In the genomic region with DNA sequence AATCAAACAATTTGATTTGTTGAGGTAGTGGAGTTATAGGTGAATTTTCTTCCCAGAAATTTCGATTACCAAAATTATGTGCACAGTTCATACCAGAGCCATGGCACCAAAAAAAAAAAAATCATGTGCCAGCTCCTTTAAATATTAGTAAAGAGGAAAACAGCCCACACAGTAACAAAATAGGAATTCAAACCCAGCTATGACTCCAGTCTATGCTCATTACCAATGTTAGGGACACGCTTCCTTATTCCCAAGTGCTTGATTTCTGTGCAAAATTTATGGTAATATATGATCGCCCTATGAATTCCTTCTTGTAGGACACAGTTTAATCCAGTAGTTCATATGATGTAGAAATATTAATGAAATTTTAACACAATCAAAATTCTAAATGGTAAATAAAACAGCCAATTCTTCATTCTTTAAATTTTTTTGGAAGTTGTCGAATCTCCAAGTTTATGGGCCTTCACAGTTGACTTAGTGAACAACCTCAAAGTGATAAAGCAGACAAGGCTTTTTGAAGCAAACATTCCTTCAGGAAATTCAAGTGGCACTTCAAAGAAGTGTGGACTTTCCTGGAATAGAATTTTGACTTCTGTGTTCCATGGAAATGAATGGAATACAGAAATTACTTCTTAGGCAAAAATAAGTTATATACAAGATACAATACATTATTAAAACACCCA, we compare ENCODE assay signal across 11 cellular contexts. TPM values are rescaled to one million over a fixed set of nuclear protein-coding genes. Genes with fewer than 3 reads are reported as not detected.
DNase-seq lines count a peak whose midpoint lies in the region; ATAC-seq, FAIRE-seq and TF ChIP-seq lines count a peak whose summit lies in the region.
"Had no signal": no experiment of that assay in that cellular context is flagged by ENCODE, and none has a peak within 500 bp of the region (broad histone marks: within the 10 kb centered on the region; RNA-seq: fewer than 3 reads in every experiment).

No MANE protein-coding gene starts in this region.

- no peak overlapping the region for H3K27ac ChIP-seq in astrocyte (ENCODE audit: low read depth, low read length)
- H3K27ac ChIP-seq in keratinocyte (ENCODE audit: control insufficient read depth, insufficient read depth, low read length): peak overlapping the region; percentile 83
- no peak overlapping the region for H3K27ac ChIP-seq in suprapubic skin

- no peaks in the 10 kb centered on the region for H3K27me3 ChIP-seq in astrocyte (ENCODE audit: insufficient read depth, low read length)
- H3K27me3 ChIP-seq in keratinocyte (ENCODE audit: control insufficient read depth, extremely low read depth, insufficient read depth, low read length): no peaks in the 10 kb centered on the region
- no peaks in the 10 kb centered on the region for H3K27me3 ChIP-seq in suprapubic skin

- H3K9me3 ChIP-seq in astrocyte (ENCODE audit: insufficient read depth, low read depth, low read length) (no peaks in the 10 kb centered on the region), keratinocyte (ENCODE audit: control insufficient read depth, low read depth, low read length) (no peaks in the 10 kb centered on the region), suprapubic skin (no peaks in the 10 kb centered on the region)

- peaks cover 64% of the 10 kb centered on the region for H4K20me1 ChIP-seq in astrocyte (ENCODE audit: insufficient read depth, low read length)
- peaks cover 9% of the 10 kb centered on the region for H4K20me1 ChIP-seq in keratinocyte (ENCODE audit: control insufficient read depth, extremely low read depth, insufficient read depth, low read length)

- H3K9me3 Mint-ChIP-seq in activated naive CD4-positive, alpha-beta T cell treated with anti-CD3 and anti-CD28 coated beads, Interleukin-2, amount 50 U/mL, for 24 hours: no peaks in the 10 kb centered on the region
- H3K9me3 Mint-ChIP-seq in activated naive CD4-positive, alpha-beta T cell treated with anti-CD3 and anti-CD28 coated beads, Interleukin-2, amount 50 U/mL, for 72 hours: no peaks in the 10 kb centered on the region
- H3K9me3 Mint-ChIP-seq in astrocyte (ENCODE audit: unreplicated experiment): no peaks in the 10 kb centered on the region
- H3K9me3 Mint-ChIP-seq: activated CD4-positive, alpha-beta memory T cell treated with anti-CD3 and anti-CD28 coated beads for 36 hours had no signal

- H3K4me3 ChIP-seq in astrocyte (ENCODE audit: insufficient read depth, low read depth, low read length) (peak overlapping the region; percentile 80), keratinocyte (ENCODE audit: control insufficient read depth in 2 of 3, extremely low read depth in 1 of 3, insufficient read depth in 2 of 3, low read depth in 1 of 3, low read length in 3 of 3) (peak overlapping the region; percentile 74 to 97 (median 80)), suprapubic skin (peak overlapping the region; percentile 81)

- peaks cover 4% of the 10 kb centered on the region for H3K36me3 Mint-ChIP-seq in activated naive CD4-positive, alpha-beta T cell treated with anti-CD3 and anti-CD28 coated beads, Interleukin-2, amount 50 U/mL, for 24 hours
- peaks cover 0 to 17% of the 10 kb centered on the region in 2 donors for H3K36me3 Mint-ChIP-seq in activated naive CD4-positive, alpha-beta T cell treated with anti-CD3 and anti-CD28 coated beads, Interleukin-2, amount 50 U/mL, for 72 hours
- H3K36me3 Mint-ChIP-seq in astrocyte (ENCODE audit: low read depth, unreplicated experiment): peaks cover 12% of the 10 kb centered on the region

- H3K4me3 Mint-ChIP-seq in activated naive CD4-positive, alpha-beta T cell treated with anti-CD3 and anti-CD28 coated beads, Interleukin-2, amount 50 U/mL, for 24 hours: peak overlapping the region; percentile 33
- H3K4me3 Mint-ChIP-seq in astrocyte (ENCODE audit: unreplicated experiment): peak overlapping the region; percentile 97

- no peak overlapping the region for H3K27ac Mint-ChIP-seq in activated naive CD4-positive, alpha-beta T cell treated with anti-CD3 and anti-CD28 coated beads, Interleukin-2, amount 50 U/mL, for 24 hours
- H3K27ac Mint-ChIP-seq in activated naive CD4-positive, alpha-beta T cell treated with anti-CD3 and anti-CD28 coated beads, Interleukin-2, amount 50 U/mL, for 72 hours: no peak overlapping the region
- H3K27ac Mint-ChIP-seq in astrocyte (ENCODE audit: unreplicated experiment): no peak overlapping the region

- dilution Hi-C loops in keratinocyte (cut with MboI; ENCODE audit: extremely low pct_ligation_motif_present, low sequenced_read_pairs): no loop called here

- no peak overlapping the region for H2AFZ ChIP-seq in astrocyte (ENCODE audit: low read depth, low read length)
- H2AFZ ChIP-seq in keratinocyte (ENCODE audit: control insufficient read depth, low read length): no peak overlapping the region

- ATAC-seq in activated naive CD4-positive, alpha-beta T cell treated with anti-CD3 and anti-CD28 coated beads, Interleukin-2, amount 50 U/mL, for 72 hours: no peak
- ATAC-seq in HG03039 (IDR thresholded peaks at IDR 0.05; ENCODE audit: unreplicated experiment): no peak

- no peak for DNase-seq in activated naive CD4-positive, alpha-beta T cell treated with anti-CD3 and anti-CD28 coated beads, Interleukin-2, amount 50 U/mL, for 72 hours (ENCODE audit: low spot score in 2 of 2)
- peak; percentile 21 for DNase-seq in astrocyte (ENCODE audit: low read depth)
- DNase-seq in keratinocyte (ENCODE audit: low read depth, low spot score): no peak
- DNase-seq in suprapubic skin (ENCODE audit: low spot score in 2 of 2): no peak
- DNase-seq in AML-193 (lab: John Stamatoyannopoulos, UW): no peak
- DNase-seq in NCI-H187 treated with DMSO at 0.1 percent for 48 hours (lab: John Stamatoyannopoulos, UW): no peak
- DNase-seq: activated CD4-positive, alpha-beta memory T cell treated with anti-CD3 and anti-CD28 coated beads for 36 hours; central memory CD4-positive, alpha-beta T cell had no signal

- TF ChIP-seq CTCF in astrocyte (IDR thresholded peaks at IDR 0.05; ENCODE audit: insufficient read depth, low read depth, low read length) (no peak), keratinocyte (optimal IDR thresholded peaks at IDR 0.05 in 1 of 3, IDR thresholded peaks at IDR 0.05 in 1 of 3, conservative IDR thresholded peaks at IDR 0.05 in 1 of 3; ENCODE audit: extremely low read depth in 1 of 3, insufficient read depth in 2 of 3, low read length in 3 of 3) (no peak), suprapubic skin (IDR thresholded peaks at IDR 0.05) (no peak)

- TF ChIP-seq EP300 in suprapubic skin (IDR thresholded peaks at IDR 0.05): no peak

- H3K36me3 ChIP-seq in astrocyte (ENCODE audit: insufficient read depth, low read length) (peaks cover 9% of the 10 kb centered on the region), keratinocyte (ENCODE audit: control insufficient read depth in 2 of 2, extremely low read depth in 1 of 2, insufficient read depth in 2 of 2, low read length in 2 of 2) (peaks cover 3 to 23% of the 10 kb centered on the region in 2 experiments), suprapubic skin (peaks cover 7% of the 10 kb centered on the region)

- no peaks in the 10 kb centered on the region for H3K27me3 Mint-ChIP-seq in activated naive CD4-positive, alpha-beta T cell treated with anti-CD3 and anti-CD28 coated beads, Interleukin-2, amount 50 U/mL, for 24 hours
- H3K27me3 Mint-ChIP-seq in astrocyte (ENCODE audit: low read depth, unreplicated experiment): no peaks in the 10 kb centered on the region
- H3K27me3 Mint-ChIP-seq: activated CD4-positive, alpha-beta memory T cell treated with anti-CD3 and anti-CD28 coated beads for 36 hours had no signal

- no peak for FAIRE-seq in astrocyte (lab: Jason Lieb, UNC)
- no peak for FAIRE-seq in keratinocyte (lab: Jason Lieb, UNC)
- FAIRE-seq: GM12891 had no signal

- 80% methylated on average over 4 of the region's 4 CpGs for WGBS in suprapubic skin

- H3K79me2 ChIP-seq in astrocyte (ENCODE audit: insufficient read depth, low read length) (peaks cover 75% of the 10 kb centered on the region), keratinocyte (ENCODE audit: control insufficient read depth, insufficient read depth, low read length) (peaks cover 68% of the 10 kb centered on the region)

- H3K4me1 ChIP-seq in astrocyte (ENCODE audit: insufficient read depth, low read length) (peaks cover 11% of the 10 kb centered on the region), keratinocyte (ENCODE audit: control insufficient read depth, extremely low read depth, insufficient read depth, low read length) (peaks cover 11% of the 10 kb centered on the region), suprapubic skin (peaks cover 46% of the 10 kb centered on the region)

- H3K9ac ChIP-seq in astrocyte (ENCODE audit: low read length) (no peak overlapping the region), keratinocyte (ENCODE audit: control insufficient read depth, extremely low read depth, insufficient read depth, low read length) (peak overlapping the region; percentile 28)

- TF ChIP-seq POLR2A in suprapubic skin (IDR thresholded peaks at IDR 0.05): no peak

- peaks cover 81% of the 10 kb centered on the region for H3K4me1 Mint-ChIP-seq in activated naive CD4-positive, alpha-beta T cell treated with anti-CD3 and anti-CD28 coated beads, Interleukin-2, amount 50 U/mL, for 24 hours
- H3K4me1 Mint-ChIP-seq in astrocyte (ENCODE audit: low read depth, unreplicated experiment): peaks cover 22% of the 10 kb centered on the region

- no peaks in the 10 kb centered on the region for H3K9me1 ChIP-seq in keratinocyte (ENCODE audit: control insufficient read depth, extremely low read depth, insufficient read depth, low read length)

- H3K4me2 ChIP-seq in astrocyte (ENCODE audit: low read length) (peak overlapping the region; percentile 87), keratinocyte (ENCODE audit: control insufficient read depth, extremely low read depth, insufficient read depth, low read depth, low read length) (peak overlapping the region; percentile 80)

RNA-seq across cellular contexts. Expression of a gene that starts 1.9 kb away (rescaled TPM):
- total RNA-seq in activated naive CD4-positive, alpha-beta T cell treated with anti-CD3 and anti-CD28 coated beads, Interleukin-2, amount 50 U/mL, for 72 hours: 10 to 100 TPM; 39.6 to 46.7 TPM
- total RNA-seq in astrocyte (128 and 141 TPM in 2 replicates), suprapubic skin (10 to 100 TPM; 68.0 to 91.5 (median 78.3) TPM)
- 41.9 to 55.1 TPM (median 49.9 TPM) in 3 replicates for polyA plus RNA-seq in keratinocyte
- polyA plus RNA-seq in keratinocyte (2011; ENCODE audit: low read depth): 38.7 TPM
- 19.1 and 35.6 TPM in 2 replicates for polyA plus RNA-seq in keratinocyte (2011; cell fraction: cytosol; rRNA removed)
- polyA plus RNA-seq in keratinocyte (2011; cell fraction: nucleus; rRNA removed): 53.6 and 61.9 TPM in 2 replicates
- polyA plus RNA-seq in keratinocyte (2012; ENCODE audit: low replicate concordance): 33.2 and 33.4 TPM in 2 replicates
- 89.8 to 168 TPM (median 120 TPM) in 3 replicates for polyA minus RNA-seq in keratinocyte
- 57.2 TPM for polyA minus RNA-seq in keratinocyte (2011; cell fraction: cytosol; rRNA and poly(A)+ RNA removed)
- 77.2 and 148 TPM in 2 replicates for polyA minus RNA-seq in keratinocyte (2011; cell fraction: nucleus; rRNA and poly(A)+ RNA removed)

RNA-seq across cellular contexts. Expression of a gene that starts 6.3 kb away (rescaled TPM):
- total RNA-seq in activated naive CD4-positive, alpha-beta T cell treated with anti-CD3 and anti-CD28 coated beads, Interleukin-2, amount 50 U/mL, for 72 hours: 10 to 100 TPM; 48.3 to 53.0 TPM
- 37.4 and 39.6 TPM in 2 replicates for total RNA-seq in astrocyte
- 34.1 to 58.6 TPM (median 50.0 TPM) in 3 replicates for polyA plus RNA-seq in keratinocyte
- 14.6 TPM for polyA plus RNA-seq in keratinocyte (2011; ENCODE audit: low read depth)
- 16.9 and 40.2 TPM in 2 replicates for polyA plus RNA-seq in keratinocyte (2011; cell fraction: cytosol; rRNA removed)
- polyA plus RNA-seq in keratinocyte (2011; cell fraction: nucleus; rRNA removed): 53.8 and 56.8 TPM in 2 replicates
- polyA plus RNA-seq in keratinocyte (2012; ENCODE audit: low replicate concordance): 26.4 and 38.2 TPM in 2 replicates
- 19.8 to 48.2 TPM (median 34.6 TPM) in 3 replicates for polyA minus RNA-seq in keratinocyte
- polyA minus RNA-seq in keratinocyte (2011; cell fraction: cytosol; rRNA and poly(A)+ RNA removed): 21.1 TPM
- 26.7 and 59.7 TPM in 2 replicates for polyA minus RNA-seq in keratinocyte (2011; cell fraction: nucleus; rRNA and poly(A)+ RNA removed)
- total RNA-seq in suprapubic skin: 10 to 100 TPM; 37.8 to 56.7 (median 47.9) TPM
